ENCODE assay signal across 20 cellular contexts in genomic region chr7:116162236-116162635, GRCh38. TPM values are rescaled to one million over a fixed set of nuclear protein-coding genes. Genes with fewer than 3 reads are reported as not detected.
A peak's percentile ranks its signal among the peaks of the same experiment; 100 is the strongest.
DNase-seq lines count a peak whose midpoint lies in the region; ATAC-seq, FAIRE-seq and TF ChIP-seq lines count a peak whose summit lies in the region.
"Had no signal": no experiment of that assay in that cellular context is flagged by ENCODE, and none has a peak within 500 bp of the region (broad histone marks: within the 10 kb centered on the region; RNA-seq: fewer than 3 reads in every experiment).

No MANE protein-coding gene starts in this region.

- H3K27ac Mint-ChIP-seq in activated CD4-positive, alpha-beta memory T cell treated with anti-CD3 and anti-CD28 coated beads, Interleukin-2, amount 10 ng/mL, durations not matched to agents 7 days and 5 days: no peak overlapping the region

- H2AFZ ChIP-seq in OCI-LY3 (ENCODE audit: low read depth, low read length): no peak overlapping the region

- H3K9me3 Mint-ChIP-seq in activated CD4-positive, alpha-beta memory T cell treated with anti-CD3 and anti-CD28 coated beads, Interleukin-2, amount 10 ng/mL, durations not matched to agents 7 days and 5 days: no peaks in the 10 kb centered on the region

- peak overlapping the region; percentile 93 for H3K27ac ChIP-seq in OCI-LY3 (ENCODE audit: low read length)
- H3K27ac ChIP-seq: adrenal gland, psoas muscle had no signal

- peak; percentile 46 for ATAC-seq in GM18511 (IDR thresholded peaks at IDR 0.05; ENCODE audit: unreplicated experiment)
- ATAC-seq in GM21528 (IDR thresholded peaks at IDR 0.05; ENCODE audit: low FRiP score, unreplicated experiment): peak; percentile 42
- peak; percentile 36 for ATAC-seq in HG03066 (IDR thresholded peaks at IDR 0.05; ENCODE audit: low read depth, unreplicated experiment)
- no peak for ATAC-seq in mucosa of descending colon
- ATAC-seq: psoas muscle, SK-N-SH treated with all-trans-retinoic acid at 6 μM for 48 hours had no signal

- H3K27me3 Mint-ChIP-seq in activated CD4-positive, alpha-beta memory T cell treated with anti-CD3 and anti-CD28 coated beads, Interleukin-2, amount 10 ng/mL, durations not matched to agents 7 days and 5 days: peaks cover 14% of the 10 kb centered on the region

- no peak for FAIRE-seq in RCC 7860 (lab: Jason Lieb, UNC)
- FAIRE-seq: kidney, small intestine had no signal

- peaks cover 89% of the 10 kb centered on the region for H3K79me2 ChIP-seq in OCI-LY3 (ENCODE audit: low read length)

- TF ChIP-seq CTCF in OCI-LY3 (IDR thresholded peaks at IDR 0.05; ENCODE audit: low read depth, low read length) (no peak), mucosa of descending colon (IDR thresholded peaks at IDR 0.05) (no peak)

- H3K4me1 Mint-ChIP-seq in activated CD4-positive, alpha-beta memory T cell treated with anti-CD3 and anti-CD28 coated beads, Interleukin-2, amount 10 ng/mL, durations not matched to agents 7 days and 5 days: peaks cover 13% of the 10 kb centered on the region

- CTCF ChIA-PET in activated CD4-positive, alpha-beta memory T cell treated with anti-CD3 and anti-CD28 coated beads, Interleukin-2, amount 10 ng/mL, durations not matched to agents 7 days and 5 days (lab: Charles Lee): no interaction called here

- peak overlapping the region; percentile 82 for H3K4me2 ChIP-seq in OCI-LY3 (ENCODE audit: low read length)

- DNase-seq in mucosa of descending colon (no peak), RCC 7860 (ENCODE audit: low spot score) (no peak), germinal center (ENCODE audit: low spot score) (no peak)
- no peak for DNase-seq in activated CD4-positive, alpha-beta memory T cell treated with anti-CD3 and anti-CD28 coated beads, Interleukin-2, amount 10 ng/mL, durations not matched to agents 7 days and 5 days
- DNase-seq: activated CD4-positive, alpha-beta T cell treated with anti-CD3 and anti-CD28 coated beads for 48 hours; activated CD8-positive, alpha-beta memory T cell treated with anti-CD3 and anti-CD28 coated beads, Interleukin-2, amount 50 U/mL, for 4 hours; activated effector memory CD4-positive, alpha-beta T cell treated with anti-CD3 and anti-CD28 coated beads, Interleukin-2, amount 50 U/mL, for 16 hours; adrenal gland; foreskin fibroblast; hypothalamus; Karpas-422; kidney; psoas muscle; small intestine; stimulated activated CD4-positive, alpha-beta T cell treated with anti-CD3 and anti-CD28 coated beads, Interleukin-4, amount 100 ng/mL, for 4 hours had no signal

- peaks cover 3% of the 10 kb centered on the region; the same call in 1 of the 2 replicates for H4K20me1 ChIP-seq in OCI-LY3 (ENCODE audit: insufficient read depth, low read length)

- H3K4me1 ChIP-seq in OCI-LY3 (ENCODE audit: low read length) (peaks cover 60% of the 10 kb centered on the region), mucosa of descending colon (ENCODE audit: low read depth) (no peaks in the 10 kb centered on the region)
- H3K4me1 ChIP-seq: adrenal gland, psoas muscle had no signal

- peak overlapping the region; percentile 96 for H3K9ac ChIP-seq in OCI-LY3 (ENCODE audit: low read length)

- peaks cover 18% of the 10 kb centered on the region for H3K36me3 ChIP-seq in OCI-LY3 (replicated peaks; ENCODE audit: low read depth, low read length)
- no peaks in the 10 kb centered on the region for H3K36me3 ChIP-seq in mucosa of descending colon (ENCODE audit: low read depth)
- H3K36me3 ChIP-seq: adrenal gland had no signal

- H3K4me3 Mint-ChIP-seq in activated CD4-positive, alpha-beta memory T cell treated with anti-CD3 and anti-CD28 coated beads, Interleukin-2, amount 10 ng/mL, durations not matched to agents 7 days and 5 days: no peak overlapping the region

- H3K27me3 ChIP-seq in OCI-LY3 (ENCODE audit: low read depth, low read length): no peaks in the 10 kb centered on the region
- H3K27me3 ChIP-seq: adrenal gland had no signal

- POLR2A ChIA-PET in activated CD4-positive, alpha-beta memory T cell treated with anti-CD3 and anti-CD28 coated beads, Interleukin-2, amount 10 ng/mL, durations not matched to agents 7 days and 5 days (lab: Charles Lee): no interaction called here

- intact Hi-C loops in mucosa of descending colon (cut with DNase I, micrococcal nuclease): no loop called here

- H3K4me3 ChIP-seq in OCI-LY3 (ENCODE audit: low read length) (peak overlapping the region; percentile 66), mucosa of descending colon (no peak overlapping the region)
- H3K4me3 ChIP-seq: adrenal gland, psoas muscle had no signal

- H3K9me3 ChIP-seq in OCI-LY3 (ENCODE audit: insufficient read depth, low read length): no peaks in the 10 kb centered on the region
- no peaks in the 10 kb centered on the region for H3K9me3 ChIP-seq in mucosa of descending colon
- H3K9me3 ChIP-seq: adrenal gland, psoas muscle had no signal

- H3K36me3 Mint-ChIP-seq in activated CD4-positive, alpha-beta memory T cell treated with anti-CD3 and anti-CD28 coated beads, Interleukin-2, amount 10 ng/mL, durations not matched to agents 7 days and 5 days (ENCODE audit: low read depth): no peaks in the 10 kb centered on the region

RNA-seq across cellular contexts. Expression of gene TES, which starts 48.1 kb away (rescaled TPM):
- total RNA-seq in mucosa of descending colon: 100 to 1,000 TPM; 101 to 224 (median 106) TPM
- total RNA-seq in activated CD4-positive, alpha-beta memory T cell treated with anti-CD3 and anti-CD28 coated beads, Interleukin-2, amount 10 ng/mL, durations not matched to agents 7 days and 5 days: 100 to 1,000 TPM; 134 to 140 TPM
